In genomic region chr17:65594585-65594940, GRCh38 we compare ENCODE assay signal across 13 cellular contexts. TPM values are rescaled to one million over a fixed set of nuclear protein-coding genes. Genes with fewer than 3 reads are reported as not detected.
DNase-seq lines count a peak whose midpoint lies in the region; ATAC-seq and TF ChIP-seq lines count a peak whose summit lies in the region.
"Had no signal": no experiment of that assay in that cellular context is flagged by ENCODE, and none has a peak within 500 bp of the region (broad histone marks: within the 10 kb centered on the region; RNA-seq: fewer than 3 reads in every experiment).

No MANE protein-coding gene starts in this region.

- no peak for TF ChIP-seq POLR2A in gastroesophageal sphincter (IDR thresholded peaks at IDR 0.05)
- no peak for TF ChIP-seq POLR2A in suprapubic skin (IDR thresholded peaks at IDR 0.05)

- no peak for TF ChIP-seq EP300 in gastroesophageal sphincter (IDR thresholded peaks at IDR 0.05)
- TF ChIP-seq EP300 in suprapubic skin (IDR thresholded peaks at IDR 0.05) = no peak

- H3K9me3 Mint-ChIP-seq in activated naive CD4-positive, alpha-beta T cell treated with anti-CD3 and anti-CD28 coated beads, Interleukin-2, amount 50 U/mL, for 72 hours = no peaks in the 10 kb centered on the region
- no peaks in the 10 kb centered on the region for H3K9me3 Mint-ChIP-seq in activated CD8-positive, alpha-beta T cell treated with anti-CD3 and anti-CD28 coated beads for 36 hours
- H3K9me3 Mint-ChIP-seq: activated CD4-positive, alpha-beta memory T cell treated with anti-CD3 and anti-CD28 coated beads, Interleukin-2, amount 10 ng/mL, durations not matched to agents 7 days and 5 days; stimulated activated naive B cell treated with anti-CD40 and anti-IgM and Interleukin-4, amounts not matched to agents 10 μg/mL and 1 μg/mL and 100 μg/mL, for 72 hours had no signal

- no peak for TF ChIP-seq CTCF in activated CD8-positive, alpha-beta T cell treated with anti-CD3 and anti-CD28 coated beads for 36 hours (IDR thresholded peaks at IDR 0.05)
- TF ChIP-seq CTCF in gastroesophageal sphincter (IDR thresholded peaks at IDR 0.05) (no peak), suprapubic skin (IDR thresholded peaks at IDR 0.05) (no peak)

- H3K27ac ChIP-seq in gastroesophageal sphincter (peak overlapping the region in 3 of 4 donors; percentile 7 to 38 (median 24)), suprapubic skin (no peak overlapping the region)
- H3K27ac ChIP-seq: SJSA1 had no signal

- H3K4me1 Mint-ChIP-seq in activated CD8-positive, alpha-beta T cell treated with anti-CD3 and anti-CD28 coated beads for 36 hours (ENCODE audit: low read depth) = peaks cover 26% of the 10 kb centered on the region

- H3K27ac Mint-ChIP-seq in activated naive CD4-positive, alpha-beta T cell treated with anti-CD3 and anti-CD28 coated beads, Interleukin-2, amount 50 U/mL, for 72 hours = peak overlapping the region in 1 of 2 donors; percentile 57
- no peak overlapping the region for H3K27ac Mint-ChIP-seq in activated CD8-positive, alpha-beta T cell treated with anti-CD3 and anti-CD28 coated beads for 36 hours
- H3K27ac Mint-ChIP-seq: activated CD4-positive, alpha-beta memory T cell treated with anti-CD3 and anti-CD28 coated beads, Interleukin-2, amount 10 ng/mL, durations not matched to agents 7 days and 5 days had no signal

- peak overlapping the region; percentile 32 for H3K4me3 Mint-ChIP-seq in activated CD8-positive, alpha-beta T cell treated with anti-CD3 and anti-CD28 coated beads for 36 hours
- H3K4me3 Mint-ChIP-seq: activated CD4-positive, alpha-beta memory T cell treated with anti-CD3 and anti-CD28 coated beads, Interleukin-2, amount 10 ng/mL, durations not matched to agents 7 days and 5 days had no signal

- H3K36me3 ChIP-seq in gastroesophageal sphincter = no peaks in the 10 kb centered on the region
- no peaks in the 10 kb centered on the region for H3K36me3 ChIP-seq in suprapubic skin
- H3K36me3 ChIP-seq: heart left ventricle, SJSA1 had no signal

- H3K27me3 ChIP-seq in gastroesophageal sphincter = no peaks in the 10 kb centered on the region
- H3K27me3 ChIP-seq in suprapubic skin = no peaks in the 10 kb centered on the region
- H3K27me3 ChIP-seq: heart left ventricle, SJSA1 had no signal

- H3K27me3 Mint-ChIP-seq in activated CD8-positive, alpha-beta T cell treated with anti-CD3 and anti-CD28 coated beads for 36 hours = no peaks in the 10 kb centered on the region

- POLR2A ChIA-PET in activated CD8-positive, alpha-beta T cell treated with anti-CD3 and anti-CD28 coated beads for 36 hours (lab: Charles Lee) = interaction anchor here (1.9 kb wide), 1 partner anchor 10 kb away, joined by 6 read pairs; no protein-coding TSS in a partner anchor

- no peaks in the 10 kb centered on the region for H3K36me3 Mint-ChIP-seq in activated naive CD4-positive, alpha-beta T cell treated with anti-CD3 and anti-CD28 coated beads, Interleukin-2, amount 50 U/mL, for 72 hours
- H3K36me3 Mint-ChIP-seq in activated CD8-positive, alpha-beta T cell treated with anti-CD3 and anti-CD28 coated beads for 36 hours (ENCODE audit: low read depth) = no peaks in the 10 kb centered on the region
- H3K36me3 Mint-ChIP-seq: stimulated activated naive B cell treated with anti-CD40 and anti-IgM and Interleukin-4, amounts not matched to agents 10 μg/mL and 1 μg/mL and 100 μg/mL, for 72 hours had no signal

- peak overlapping the region in 1 of 2 donors; percentile 6 for H3K4me3 ChIP-seq in gastroesophageal sphincter
- H3K4me3 ChIP-seq in suprapubic skin = peak overlapping the region; percentile 29
- H3K4me3 ChIP-seq: SJSA1 had no signal

- intact Hi-C loops in activated CD8-positive, alpha-beta T cell treated with anti-CD3 and anti-CD28 coated beads for 36 hours (cut with micrococcal nuclease) = no loop called here

- 30% methylated on average over 2 of the region's 2 CpGs; no CpG with 5 or more reads in 1 of the 2 donors for WGBS in gastroesophageal sphincter (ENCODE audit: low coverage in 1 of 2), 2 donors
- WGBS in suprapubic skin = 66% methylated on average over 2 of the region's 2 CpGs

- H3K4me1 ChIP-seq in gastroesophageal sphincter (peaks cover 0 to 13% (median 0%) of the 10 kb centered on the region in 3 donors), suprapubic skin (peaks cover 11% of the 10 kb centered on the region)
- H3K4me1 ChIP-seq: SJSA1 had no signal

- peak in 1 of 2 donors; percentile 13 for DNase-seq in activated naive CD4-positive, alpha-beta T cell treated with anti-CD3 and anti-CD28 coated beads, Interleukin-2, amount 50 U/mL, for 72 hours (ENCODE audit: low spot score in 2 of 2)
- DNase-seq in activated naive CD4-positive, alpha-beta T cell treated with anti-CD3 and anti-CD28 coated beads, Interleukin-2, amount 50 U/mL, for 16 hours = no peak
- peak; percentile 6 for DNase-seq in activated CD8-positive, alpha-beta T cell treated with anti-CD3 and anti-CD28 coated beads for 36 hours
- no peak for DNase-seq in suprapubic skin (ENCODE audit: low spot score in 2 of 2)
- DNase-seq in NCI-H748 treated with DMSO at 0.1 percent for 48 hours (lab: John Stamatoyannopoulos, UW) = no peak
- DNase-seq in NCI-H1694 treated with DMSO at 0.1 percent for 48 hours (lab: John Stamatoyannopoulos, UW) = no peak
- no peak for DNase-seq in superior temporal gyrus (ENCODE audit: extremely low spot score)
- DNase-seq: activated CD4-positive, alpha-beta memory T cell treated with anti-CD3 and anti-CD28 coated beads, Interleukin-2, amount 10 ng/mL, durations not matched to agents 7 days and 5 days; heart left ventricle; stimulated activated CD4-positive, alpha-beta T cell treated with anti-CD3 and anti-CD28 coated beads, Interleukin-12 subunit alpha, Interleukin-12 subunit beta, amount 100 ng/mL, for 4 hours; stimulated activated naive B cell treated with anti-CD40 and anti-IgM and Interleukin-4, amounts not matched to agents 10 μg/mL and 1 μg/mL and 100 μg/mL, for 72 hours had no signal

- H3K9me3 ChIP-seq in gastroesophageal sphincter (no peaks in the 10 kb centered on the region), suprapubic skin (no peaks in the 10 kb centered on the region)
- H3K9me3 ChIP-seq: heart left ventricle, SJSA1 had no signal

- CTCF ChIA-PET in activated CD8-positive, alpha-beta T cell treated with anti-CD3 and anti-CD28 coated beads for 36 hours (lab: Charles Lee) = interaction anchor here (0.8 to 1.5 kb wide), 2 partner anchors 10 to 14 kb away, joined by 3 read pairs; no protein-coding TSS in a partner anchor

- peak; percentile 64 to 74 for ATAC-seq in activated naive CD4-positive, alpha-beta T cell treated with anti-CD3 and anti-CD28 coated beads, Interleukin-2, amount 50 U/mL, for 72 hours
- ATAC-seq in activated CD8-positive, alpha-beta T cell treated with anti-CD3 and anti-CD28 coated beads for 36 hours = peak; percentile 38
- ATAC-seq in gastroesophageal sphincter = no peak
- ATAC-seq: stimulated activated naive B cell treated with anti-CD40 and anti-IgM and Interleukin-4, amounts not matched to agents 10 μg/mL and 1 μg/mL and 100 μg/mL, for 72 hours had no signal

RNA-seq across cellular contexts. Expression of gene AXIN2, which starts 33.1 kb away (rescaled TPM):
- total RNA-seq in activated naive CD4-positive, alpha-beta T cell treated with anti-CD3 and anti-CD28 coated beads, Interleukin-2, amount 50 U/mL, for 72 hours = 1 to 10 TPM in 1 of 2 donors, under 1 TPM in 1; 0.96 to 3.6 TPM
- total RNA-seq in activated CD8-positive, alpha-beta T cell treated with anti-CD3 and anti-CD28 coated beads for 36 hours = 1 to 10 TPM in 1 of 2 experiments, under 1 TPM in 1; 0.69 to 1.0 TPM
- 10 to 100 TPM; 17.2 to 49.6 (median 40.5) TPM for total RNA-seq in gastroesophageal sphincter
- total RNA-seq in suprapubic skin = 10 to 100 TPM in 3 of 4 donors, 1 to 10 TPM in 1; 9.8 to 36.9 (median 19.8) TPM
